Comparison of ENCODE assay signal across 9 cellular contexts in genomic region chr1:21325731-21326387, GRCh38. TPM values are rescaled to one million over a fixed set of nuclear protein-coding genes. Genes with fewer than 3 reads are reported as not detected.
DNase-seq lines count a peak whose midpoint lies in the region; ATAC-seq and TF ChIP-seq lines count a peak whose summit lies in the region.
"Had no signal": no experiment of that assay in that cellular context is flagged by ENCODE, and none has a peak within 500 bp of the region (broad histone marks: within the 10 kb centered on the region; RNA-seq: fewer than 3 reads in every experiment).

No MANE protein-coding gene starts in this region.

- H3K9me3 ChIP-seq in SK-N-SH = no peaks in the 10 kb centered on the region
- H3K9me3 ChIP-seq in thoracic aorta = no peaks in the 10 kb centered on the region

- H3K27me3 ChIP-seq in SK-N-SH (ENCODE audit: insufficient read depth) (no peaks in the 10 kb centered on the region), thoracic aorta (replicated peaks; ENCODE audit: insufficient read depth) (no peaks in the 10 kb centered on the region)

- peaks cover 57% of the 10 kb centered on the region for H3K4me1 Mint-ChIP-seq in MCF 10A (ENCODE audit: insufficient read depth, unreplicated experiment)
- peaks cover 65% of the 10 kb centered on the region for H3K4me1 Mint-ChIP-seq in mesothelial cell of epicardium

- no peak overlapping the region for H2AFZ ChIP-seq in SK-N-SH (ENCODE audit: low read depth)

- H3K4me1 ChIP-seq in SK-N-SH (ENCODE audit: control insufficient read depth in 1 of 2, insufficient read depth in 2 of 2, low read depth in 1 of 2, low read length in 1 of 2) (peaks cover 47 to 64% of the 10 kb centered on the region in 2 experiments), thoracic aorta (ENCODE audit: control insufficient read depth in 1 of 2, low read depth in 2 of 2) (peaks cover 67 to 97% of the 10 kb centered on the region in 2 donors)

- peak overlapping the region; percentile 46; the same call in 1 of the 2 replicates for H3K9ac ChIP-seq in SK-N-SH

- H3K27me3 Mint-ChIP-seq in MCF 10A (ENCODE audit: insufficient read depth, unreplicated experiment) = no peaks in the 10 kb centered on the region
- no peaks in the 10 kb centered on the region for H3K27me3 Mint-ChIP-seq in mesothelial cell of epicardium (ENCODE audit: low read depth)

- H3K79me2 ChIP-seq in SK-N-SH (ENCODE audit: insufficient read depth) = peaks cover 24% of the 10 kb centered on the region

- H3F3A ChIP-seq in SK-N-SH (replicated peaks; ENCODE audit: insufficient read depth) = peaks cover 18% of the 10 kb centered on the region

- H3K36me3 Mint-ChIP-seq in MCF 10A (ENCODE audit: insufficient read depth, unreplicated experiment) = peaks cover 5% of the 10 kb centered on the region
- H3K36me3 Mint-ChIP-seq in mesothelial cell of epicardium = no peaks in the 10 kb centered on the region

- TF ChIP-seq EP300 in SK-N-SH (IDR thresholded peaks at IDR 0.05; ENCODE audit: borderline replicate concordance in 1 of 2, low read depth in 1 of 2, low read length in 1 of 2) = no peak

- CTCF ChIA-PET in SK-N-SH (lab: Yijun Ruan, JAX) = interaction anchor here (1.1 to 5.2 kb wide), 10 partner anchors 8 to 334 kb away, joined by 4 to 30 read pairs (median 6); no protein-coding TSS in a partner anchor
- CTCF ChIA-PET in MCF 10A (lab: Yijun Ruan, JAX) = interaction anchor here (0.5 to 4.8 kb wide), 5 partner anchors 9 to 805 kb away, joined by 3 to 23 read pairs (median 6); no protein-coding TSS in a partner anchor

- TF ChIP-seq RAD21 in SK-N-SH (IDR thresholded peaks at IDR 0.05; ENCODE audit: low read length) = no peak

- no peaks in the 10 kb centered on the region for H3K9me2 ChIP-seq in SK-N-SH

- intact Hi-C loops in MCF 10A (cut with micrococcal nuclease) = no loop called here

- H3K4me2 ChIP-seq in SK-N-SH = no peak overlapping the region

- peak overlapping the region; percentile 90 for H3K27ac Mint-ChIP-seq in MCF 10A (ENCODE audit: low read depth, unreplicated experiment)
- peak overlapping the region; percentile 97 for H3K27ac Mint-ChIP-seq in mesothelial cell of epicardium

- DNase-seq in SK-N-SH = no peak
- DNase-seq in MCF 10A (ENCODE audit: unreplicated experiment) = no peak
- DNase-seq in mesothelial cell of epicardium (ENCODE audit: low spot score in 2 of 2, unreplicated experiment in 2 of 2) = no peak
- no peak for DNase-seq in thoracic aorta (ENCODE audit: low spot score)
- DNase-seq in cerebellar cortex (ENCODE audit: low spot score) = no peak
- no peak for DNase-seq in NCI-H510A (lab: John Stamatoyannopoulos, UW)

- no peak overlapping the region for H3K4me3 ChIP-seq in SK-N-SH (ENCODE audit: low read depth in 2 of 2, low read length in 1 of 2)
- H3K4me3 ChIP-seq in thoracic aorta = peak overlapping the region; percentile 46

- ATAC-seq in SK-N-SH treated with all-trans-retinoic acid at 6 μM for 48 hours (no peak), thoracic aorta (ENCODE audit: insufficient number of reproducible peaks, low FRiP score, low read depth) (no peak), GM21381 (IDR thresholded peaks at IDR 0.05; ENCODE audit: unreplicated experiment) (no peak)

- H3K9me3 Mint-ChIP-seq in MCF 10A (ENCODE audit: unreplicated experiment) = no peaks in the 10 kb centered on the region
- peaks cover 3% of the 10 kb centered on the region for H3K9me3 Mint-ChIP-seq in mesothelial cell of epicardium

- WGBS in SK-N-SH (ENCODE audit: low lambda C conversion rate) = 84% methylated on average over 10 of the region's 19 CpGs

- H3K27ac ChIP-seq in SK-N-SH (ENCODE audit: low read depth in 2 of 2, low read length in 1 of 2) (peak overlapping the region; percentile 87 to 94), thoracic aorta (peak overlapping the region; percentile 91 to 95)
- H3K27ac ChIP-seq: 22Rv1 had no signal

- TF ChIP-seq CTCF in SK-N-SH (IDR thresholded peaks at IDR 0.05) (no peak), MCF 10A (IDR thresholded peaks at IDR 0.05; ENCODE audit: unreplicated experiment) (no peak), mesothelial cell of epicardium (IDR thresholded peaks at IDR 0.05; ENCODE audit: unreplicated experiment) (no peak), thoracic aorta (IDR thresholded peaks at IDR 0.05) (no peak)

- H3K36me3 ChIP-seq in SK-N-SH (replicated peaks in 1 of 2; ENCODE audit: control insufficient read depth in 1 of 2, insufficient read depth in 2 of 2, low read length in 1 of 2) (no peaks in the 10 kb centered on the region), thoracic aorta (no peaks in the 10 kb centered on the region)

- H3K4me3 Mint-ChIP-seq in MCF 10A (ENCODE audit: unreplicated experiment) = peak overlapping the region; percentile 28
- H3K4me3 Mint-ChIP-seq in mesothelial cell of epicardium = no peak overlapping the region

- POLR2A ChIA-PET in SK-N-SH (lab: Yijun Ruan, JAX) (interaction anchor here (1.6 to 1.8 kb wide), 2 partner anchors 10 to 12 kb away, joined by 4 to 7 read pairs; no protein-coding TSS in a partner anchor), MCF 10A (lab: Yijun Ruan, JAX) (interaction anchor here (0.9 to 2.6 kb wide), 7 partner anchors 9 to 74 kb away, joined by 3 to 33 read pairs (median 10); no protein-coding TSS in a partner anchor)

- BruUV-seq in MCF 10A (replicated peaks; lab: Mats Ljungman, UMichigan) = no TSS peak

- no peaks in the 10 kb centered on the region for H4K20me1 ChIP-seq in SK-N-SH (ENCODE audit: insufficient read depth)

TF ChIP-seq in SK-N-SH, 30 proteins besides CTCF, POLR2A, EP300 and RAD21 (continues in another document):
- TF ChIP-seq ZBTB33 (IDR thresholded peaks at IDR 0.05; ENCODE audit: borderline replicate concordance, low read depth) (no peak), NFIC (IDR thresholded peaks at IDR 0.05; ENCODE audit: borderline replicate concordance) (no peak), MEF2A (IDR thresholded peaks at IDR 0.05; ENCODE audit: borderline replicate concordance, low read depth) (no peak)
- TF ChIP-seq, protein P1, sequence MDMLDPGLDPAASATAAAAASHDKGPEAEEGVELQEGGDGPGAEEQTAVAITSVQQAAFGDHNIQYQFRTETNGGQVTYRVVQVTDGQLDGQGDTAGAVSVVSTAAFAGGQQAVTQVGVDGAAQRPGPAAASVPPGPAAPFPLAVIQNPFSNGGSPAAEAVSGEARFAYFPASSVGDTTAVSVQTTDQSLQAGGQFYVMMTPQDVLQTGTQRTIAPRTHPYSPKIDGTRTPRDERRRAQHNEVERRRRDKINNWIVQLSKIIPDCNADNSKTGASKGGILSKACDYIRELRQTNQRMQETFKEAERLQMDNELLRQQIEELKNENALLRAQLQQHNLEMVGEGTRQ (IDR thresholded peaks at IDR 0.05; ENCODE audit: borderline replicate concordance, low read depth, low read length) = no peak

TF ChIP-seq in SK-N-SH treated with all-trans-retinoic acid at 6 μM for 48 hours, 23 proteins besides CTCF, POLR2A, EP300 and RAD21:
- no peak for TF ChIP-seq CSDC2 (CRISPR knock-in tag; IDR thresholded peaks at IDR 0.05)

RNA-seq across cellular contexts. Expression of gene ECE1, which starts 35.6 kb away (rescaled TPM):
- polyA plus RNA-seq in SK-N-SH (2012; rRNA removed) = 62.3 and 96.6 TPM in 2 replicates
- polyA plus RNA-seq in SK-N-SH (2012; cell fraction: cytosol; rRNA removed) = 48.1 and 60.4 TPM in 2 replicates
- polyA plus RNA-seq in SK-N-SH (2012; cell fraction: nucleus; rRNA removed) = 53.0 and 69.9 TPM in 2 replicates
- total RNA-seq in MCF 10A (2022) (40.0 and 46.8 TPM in 2 replicates), mesothelial cell of epicardium (39.3 to 41.8 TPM (median 41.1 TPM) in 3 replicates), thoracic aorta (100 to 1,000 TPM; 103 to 124 TPM)
